ENCODE assay signal across 8 cellular contexts in genomic region chr6:10838794-10839333, GRCh38. TPM values are rescaled to one million over a fixed set of nuclear protein-coding genes. Genes with fewer than 3 reads are reported as not detected.
DNase-seq lines count a peak whose midpoint lies in the region; ATAC-seq and TF ChIP-seq lines count a peak whose summit lies in the region.

No MANE protein-coding gene starts in this region.

- H3K4me3 ChIP-seq in SJCRH30 (peak overlapping the region; percentile 73), epithelial cell of esophagus (ENCODE audit: low read length) (peak overlapping the region; percentile 61), parathyroid adenoma (ENCODE audit: low read depth, low read length) (peak overlapping the region; percentile 77)

- ATAC-seq in HG02970 (IDR thresholded peaks at IDR 0.05; ENCODE audit: low FRiP score, unreplicated experiment): peak; percentile 43

- CTCF ChIA-PET in HEK293T (lab: Yijun Ruan, JAX): interaction anchor here (1.1 kb wide), 1 partner anchor 9 kb away, joined by 3 read pairs; no protein-coding TSS in a partner anchor

- no peaks in the 10 kb centered on the region for H3K9me3 ChIP-seq in SJCRH30 (replicated peaks)
- no peaks in the 10 kb centered on the region for H3K9me3 ChIP-seq in parathyroid adenoma (ENCODE audit: control insufficient read depth, low read length)

- H3K4me2 ChIP-seq in parathyroid adenoma (ENCODE audit: low read length): peak overlapping the region; percentile 82

- H3K79me2 ChIP-seq in parathyroid adenoma: peaks cover 9% of the 10 kb centered on the region

- TF ChIP-seq CTCF in epithelial cell of esophagus (IDR thresholded peaks at IDR 0.05; ENCODE audit: insufficient read depth, low read depth, low read length, missing control alignments) (no peak), parathyroid adenoma (IDR thresholded peaks at IDR 0.05) (no peak)

- H3K27me3 ChIP-seq in SJCRH30 (no peaks in the 10 kb centered on the region), parathyroid adenoma (ENCODE audit: control insufficient read depth, insufficient read depth, low read length) (no peaks in the 10 kb centered on the region)

- H3K4me1 ChIP-seq in SJCRH30 (no peaks in the 10 kb centered on the region), parathyroid adenoma (peaks cover 21% of the 10 kb centered on the region)

- peak; percentile 49 for DNase-seq in stimulated activated CD4-positive, alpha-beta T cell treated with anti-CD3 and anti-CD28 coated beads, Interleukin-15, amount 100 ng/mL, for 24 hours
- DNase-seq in stimulated activated CD4-positive, alpha-beta T cell treated with anti-CD3 and anti-CD28 coated beads, Interleukin-4, amount 100 ng/mL, for 4 hours: no peak
- DNase-seq in SJCRH30 (no peak), epithelial cell of esophagus (ENCODE audit: low read depth) (peak; percentile 4), HEK293T (ENCODE audit: extremely low spot score) (no peak), NCI-H1436 (lab: John Stamatoyannopoulos, UW) (no peak)

- no peak overlapping the region for H3K27ac ChIP-seq in SJCRH30
- H3K27ac ChIP-seq in parathyroid adenoma: peak overlapping the region; percentile 94

- POLR2A ChIA-PET in HEK293T (lab: Yijun Ruan, JAX): interaction anchor here (0.8 to 1.0 kb wide), 3 partner anchors 10 to 200 kb away, joined by 3 to 6 read pairs (median 3); partner anchors contain the start of gene SYCP2L

- H3K36me3 ChIP-seq in SJCRH30 (no peaks in the 10 kb centered on the region), parathyroid adenoma (ENCODE audit: control insufficient read depth, insufficient read depth, low read length) (no peaks in the 10 kb centered on the region)

- no peak overlapping the region for H3K9ac ChIP-seq in parathyroid adenoma

- H2AFZ ChIP-seq in parathyroid adenoma: peak overlapping the region; percentile 77

TF ChIP-seq in HEK293T, 16 proteins besides CTCF, POLR2A, EP300 and RAD21:
- no peak for TF ChIP-seq LEF1 (IDR thresholded peaks at IDR 0.05; ENCODE audit: borderline replicate concordance)
- TF ChIP-seq ARNT (IDR thresholded peaks at IDR 0.05): no peak
- TF ChIP-seq ELF4 (IDR thresholded peaks at IDR 0.05): no peak
- no peak for TF ChIP-seq L3MBTL2 (conservative IDR thresholded peaks at IDR 0.05)
- no peak for TF ChIP-seq NFRKB (IDR thresholded peaks at IDR 0.05)
- TF ChIP-seq, protein P1, sequence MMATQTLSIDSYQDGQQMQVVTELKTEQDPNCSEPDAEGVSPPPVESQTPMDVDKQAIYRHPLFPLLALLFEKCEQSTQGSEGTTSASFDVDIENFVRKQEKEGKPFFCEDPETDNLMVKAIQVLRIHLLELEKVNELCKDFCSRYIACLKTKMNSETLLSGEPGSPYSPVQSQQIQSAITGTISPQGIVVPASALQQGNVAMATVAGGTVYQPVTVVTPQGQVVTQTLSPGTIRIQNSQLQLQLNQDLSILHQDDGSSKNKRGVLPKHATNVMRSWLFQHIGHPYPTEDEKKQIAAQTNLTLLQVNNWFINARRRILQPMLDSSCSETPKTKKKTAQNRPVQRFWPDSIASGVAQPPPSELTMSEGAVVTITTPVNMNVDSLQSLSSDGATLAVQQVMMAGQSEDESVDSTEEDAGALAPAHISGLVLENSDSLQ (IDR thresholded peaks at IDR 0.05): no peak
- no peak for TF ChIP-seq SP1 (IDR thresholded peaks at IDR 0.05)
- TF ChIP-seq FOXA1 (IDR thresholded peaks at IDR 0.05): no peak
- TF ChIP-seq FOXM1 (IDR thresholded peaks at IDR 0.05; ENCODE audit: borderline replicate concordance): no peak
- TF ChIP-seq BHLHE40 (IDR thresholded peaks at IDR 0.05; ENCODE audit: borderline replicate concordance): no peak
- TF ChIP-seq CTBP1 (IDR thresholded peaks at IDR 0.05; ENCODE audit: borderline replicate concordance): no peak
- TF ChIP-seq FOXK2 (IDR thresholded peaks at IDR 0.05): no peak

RNA-seq across cellular contexts. Expression of gene MAK, which starts 0.5 kb away (rescaled TPM):
- 0.18 and 0.51 TPM in 2 replicates for total RNA-seq in SJCRH30 (2014; rRNA removed; shearing (Covaris generic))

RNA-seq across cellular contexts. Expression of gene GCM2, which starts 43.0 kb away (rescaled TPM):
- 0.05 TPM in 1 of 2 replicates, not detected in the other for total RNA-seq in SJCRH30 (2014; rRNA removed; shearing (Covaris generic))

RNA-seq across cellular contexts. Expression of gene SYCP2L, which starts 48.0 kb away (rescaled TPM):
- 3.0 and 3.5 TPM in 2 replicates for total RNA-seq in SJCRH30 (2014; rRNA removed; shearing (Covaris generic))

Comparison
In these comparisons a context has a peak if more than half of its experiments do, and no peak if none do; other contexts are left out.
1. DNase-seq: peak in stimulated activated CD4-positive, alpha-beta T cell treated with anti-CD3 and anti-CD28 coated beads, Interleukin-15, amount 100 ng/mL, for 24 hours (single experiment) and epithelial cell of esophagus (single experiment); none in stimulated activated CD4-positive, alpha-beta T cell treated with anti-CD3 and anti-CD28 coated beads, Interleukin-4, amount 100 ng/mL, for 4 hours (0 of 2), SJCRH30 (0 of 2), HEK293T (single experiment) and NCI-H1436 (single experiment).
2. Peak in every context shown above with its lines, with median percentiles within 50 percentile points of each other: H3K4me3 ChIP-seq.